ENCODE assay signal across 1 cellular context in genomic region chr13:100300708-100301107, GRCh38.
TF ChIP-seq lines count a peak whose summit lies in the region.

No MANE protein-coding gene starts in this region.

TF ChIP-seq in SK-N-SH treated with all-trans-retinoic acid at 6 μM for 48 hours, 23 proteins besides CTCF, POLR2A, EP300 and RAD21 (continued from another document):
- TF ChIP-seq POU6F1 (CRISPR knock-in tag; IDR thresholded peaks at IDR 0.05; ENCODE audit: borderline replicate concordance, low read depth) (no peak), OSR1 (CRISPR knock-in tag; IDR thresholded peaks at IDR 0.05) (no peak), ZFP3 (CRISPR knock-in tag; IDR thresholded peaks at IDR 0.05) (no peak)
- TF ChIP-seq, protein P1, sequence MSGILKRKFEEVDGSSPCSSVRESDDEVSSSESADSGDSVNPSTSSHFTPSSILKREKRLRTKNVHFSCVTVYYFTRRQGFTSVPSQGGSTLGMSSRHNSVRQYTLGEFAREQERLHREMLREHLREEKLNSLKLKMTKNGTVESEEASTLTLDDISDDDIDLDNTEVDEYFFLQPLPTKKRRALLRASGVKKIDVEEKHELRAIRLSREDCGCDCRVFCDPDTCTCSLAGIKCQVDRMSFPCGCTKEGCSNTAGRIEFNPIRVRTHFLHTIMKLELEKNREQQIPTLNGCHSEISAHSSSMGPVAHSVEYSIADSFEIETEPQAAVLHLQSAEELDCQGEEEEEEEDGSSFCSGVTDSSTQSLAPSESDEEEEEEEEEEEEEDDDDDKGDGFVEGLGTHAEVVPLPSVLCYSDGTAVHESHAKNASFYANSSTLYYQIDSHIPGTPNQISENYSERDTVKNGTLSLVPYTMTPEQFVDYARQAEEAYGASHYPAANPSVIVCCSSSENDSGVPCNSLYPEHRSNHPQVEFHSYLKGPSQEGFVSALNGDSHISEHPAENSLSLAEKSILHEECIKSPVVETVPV (CRISPR knock-in tag; IDR thresholded peaks at IDR 0.05) = no peak
TF ChIP-seq in SK-N-SH treated with all-trans-retinoic acid at 6 μM for 48 hours: peak in this region for 0.
